Comparison of ENCODE assay signal across 8 cellular contexts in genomic region chr17:48610282-48611211, GRCh38. TPM values are rescaled to one million over a fixed set of nuclear protein-coding genes. Genes with fewer than 3 reads are reported as not detected.
A peak's percentile ranks its signal among the peaks of the same experiment; 100 is the strongest.
DNase-seq lines count a peak whose midpoint lies in the region; ATAC-seq and TF ChIP-seq lines count a peak whose summit lies in the region.

TSS of gene HOXB7 (minus strand) at chr17:48611017. CDS start at chr17:48610918, 99 bp downstream.

- H3K27ac Mint-ChIP-seq in activated T-cell treated with anti-CD3 and anti-CD28 coated beads, Interleukin-2, amount 50 U/mL, for 72 hours = peak within 1 kb of the TSS; percentile 76
- H3K27ac Mint-ChIP-seq in progenitor cell of endocrine pancreas = peak within 1 kb of the TSS; percentile 90

- H3K4me3 Mint-ChIP-seq in activated T-cell treated with anti-CD3 and anti-CD28 coated beads, Interleukin-2, amount 50 U/mL, for 72 hours = peak within 1 kb of the TSS; percentile 98 to 99
- peak within 1 kb of the TSS; percentile 70 for H3K4me3 Mint-ChIP-seq in progenitor cell of endocrine pancreas (ENCODE audit: low read depth)

- POLR2A ChIA-PET in AG04450 (lab: Yijun Ruan, JAX) = interaction anchor here (0.6 to 1.0 kb wide), 6 partner anchors 10 to 181 kb away, joined by 3 to 5 read pairs (median 4); no protein-coding TSS in a partner anchor

- CTCF ChIA-PET in AG04450 (lab: Charles Lee) = interaction anchor here (0.8 to 0.9 kb wide), 2 partner anchors 17 to 258 kb away, joined by 5 read pairs; partner anchors contain the start of gene HOXB5

- TF ChIP-seq CTCF in AG04450 (IDR thresholded peaks at IDR 0.05; ENCODE audit: low read depth, low read length) = no peak
- TF ChIP-seq CTCF in progenitor cell of endocrine pancreas (IDR thresholded peaks at IDR 0.05; ENCODE audit: unreplicated experiment) = no peak

- peak within 1 kb of the TSS; percentile 80 for H3K27ac ChIP-seq in AG04450 (ENCODE audit: low read depth, low read length)

- H3K27me3 Mint-ChIP-seq in activated T-cell treated with anti-CD3 and anti-CD28 coated beads, Interleukin-2, amount 50 U/mL, for 72 hours (ENCODE audit: low read depth) = peaks cover 91% of the 10 kb centered on the region
- H3K27me3 Mint-ChIP-seq in progenitor cell of endocrine pancreas = peaks cover 89% of the 10 kb centered on the region

- DNase-seq in AG04450 (ENCODE audit: low read depth, low spot score) = no peak
- DNase-seq in NCI-H69 (lab: John Stamatoyannopoulos, UW) = peak; percentile 89
- peak; percentile 78 to 81 for DNase-seq in activated T-cell treated with anti-CD3 and anti-CD28 coated beads, Interleukin-2, amount 50 U/mL, for 72 hours
- DNase-seq in Right ventricle myocardium superior = peak; percentile 74
- no peak for DNase-seq in progenitor cell of endocrine pancreas (ENCODE audit: low spot score, unreplicated experiment)

- H3K4me1 Mint-ChIP-seq in activated T-cell treated with anti-CD3 and anti-CD28 coated beads, Interleukin-2, amount 50 U/mL, for 72 hours (ENCODE audit: low read depth) = peaks cover 44% of the 10 kb centered on the region
- peaks cover 11% of the 10 kb centered on the region for H3K4me1 Mint-ChIP-seq in progenitor cell of endocrine pancreas (ENCODE audit: low read depth)

- H3K4me3 ChIP-seq in AG04450 (ENCODE audit: low read depth, low read length) = peak within 1 kb of the TSS; percentile 67

- peaks cover 20% of the 10 kb centered on the region for H3K27me3 ChIP-seq in AG04450 (ENCODE audit: control insufficient read depth, insufficient read depth, low read length)

- intact Hi-C loops in Right ventricle myocardium superior (cut with DNase I) = no loop called here

- H3K36me3 Mint-ChIP-seq in activated T-cell treated with anti-CD3 and anti-CD28 coated beads, Interleukin-2, amount 50 U/mL, for 72 hours (ENCODE audit: insufficient read depth in 2 of 2) = peaks cover 0 to 2% of the 10 kb centered on the region in 2 donors
- no peaks in the 10 kb centered on the region for H3K36me3 Mint-ChIP-seq in progenitor cell of endocrine pancreas (ENCODE audit: insufficient read depth)

- peaks cover 4% of the 10 kb centered on the region; the same call in 1 of the 2 replicates for H3K9me3 ChIP-seq in AG04450 (ENCODE audit: control insufficient read depth, insufficient read depth, low read length)

- ATAC-seq in GM19035 (IDR thresholded peaks at IDR 0.05; ENCODE audit: unreplicated experiment) = peak; percentile 49
- ATAC-seq in activated T-cell treated with anti-CD3 and anti-CD28 coated beads, Interleukin-2, amount 50 U/mL, for 72 hours (replicated peaks in 1 of 2) = peak; percentile 39 to 42
- peak; percentile 59 for ATAC-seq in Right ventricle myocardium superior (ENCODE audit: poor library complexity)
- no peak for ATAC-seq in GM19328 (IDR thresholded peaks at IDR 0.05; ENCODE audit: unreplicated experiment)
- ATAC-seq in GM18907 (IDR thresholded peaks at IDR 0.05; ENCODE audit: unreplicated experiment) = no peak

- H3K9me3 Mint-ChIP-seq in activated T-cell treated with anti-CD3 and anti-CD28 coated beads, Interleukin-2, amount 50 U/mL, for 72 hours = no peaks in the 10 kb centered on the region
- no peaks in the 10 kb centered on the region for H3K9me3 Mint-ChIP-seq in progenitor cell of endocrine pancreas (ENCODE audit: low read depth)

RNA-seq across cellular contexts. Expression of gene HOXB7, which starts in this region (rescaled TPM):
- polyA plus RNA-seq in AG04450 (2011; rRNA removed) = 10.1 and 11.3 TPM in 2 replicates
- polyA minus RNA-seq in AG04450 (2011; rRNA and poly(A)+ RNA removed) = 2.5 and 2.7 TPM in 2 replicates
- 1 to 10 TPM; 1.3 to 1.6 TPM for total RNA-seq in activated T-cell treated with anti-CD3 and anti-CD28 coated beads, Interleukin-2, amount 50 U/mL, for 72 hours
- total RNA-seq in Right ventricle myocardium superior = 0.22 TPM
- total RNA-seq in progenitor cell of endocrine pancreas = 0.55 and 1.5 TPM in 2 replicates

Comparison
In these comparisons a context has a peak if more than half of its experiments do, and no peak if none do; other contexts are left out.
1. Peak in DNase-seq and ATAC-seq in Right ventricle myocardium superior; RNA of the gene not detected or under 1 TPM.
2. DNase-seq: peak in NCI-H69 (single experiment) and activated T-cell treated with anti-CD3 and anti-CD28 coated beads, Interleukin-2, amount 50 U/mL, for 72 hours (2 of 2); none in AG04450 (single experiment) and progenitor cell of endocrine pancreas (single experiment).
3. ATAC-seq: peak in GM19035 (single experiment) and activated T-cell treated with anti-CD3 and anti-CD28 coated beads, Interleukin-2, amount 50 U/mL, for 72 hours (2 of 2); none in GM19328 (single experiment) and GM18907 (single experiment).